ENCODE assay signal across 28 cellular contexts in genomic region chr9:86262436-86262835, GRCh38. TPM values are rescaled to one million over a fixed set of nuclear protein-coding genes. Genes with fewer than 3 reads are reported as not detected.
"Had no signal": no experiment of that assay in that cellular context is flagged by ENCODE, and none has a peak within 500 bp of the region (broad histone marks: within the 10 kb centered on the region; RNA-seq: fewer than 3 reads in every experiment).

No MANE protein-coding gene starts in this region.

- H3K4me1 ChIP-seq: testis had no signal

- H3K27me3 ChIP-seq: gastrocnemius medialis, testis had no signal

- H3K27ac ChIP-seq: gastrocnemius medialis, skin epidermis, testis, WERI-Rb-1 had no signal

- H3K4me3 Mint-ChIP-seq: activated T-cell treated with anti-CD3 and anti-CD28 coated beads, Interleukin-2, amount 50 U/mL, for 24 hours; naive thymus-derived CD4-positive, alpha-beta T cell; neural crest cell; T-helper 17 cell had no signal

- H3K9me3 Mint-ChIP-seq: activated naive CD4-positive, alpha-beta T cell treated with anti-CD3 and anti-CD28 coated beads, Interleukin-2, amount 50 U/mL, for 72 hours; activated T-cell treated with anti-CD3 and anti-CD28 coated beads, Interleukin-2, amount 50 U/mL, for 24 hours; neural crest cell had no signal

- DNase-seq: activated CD4-positive, alpha-beta T cell treated with anti-CD3 and anti-CD28 coated beads for 48 hours; activated CD4-positive, alpha-beta T cell treated with anti-CD3 and anti-CD28 coated beads, Interleukin-2, amount 50 U/mL, for 48 hours; activated CD8-positive, alpha-beta memory T cell treated with anti-CD3 and anti-CD28 coated beads for 24 hours; activated CD8-positive, alpha-beta memory T cell treated with anti-CD3 and anti-CD28 coated beads, Interleukin-2, amount 50 U/mL, for 48 hours; activated gamma-delta T cell treated with Interleukin-2 at 50 U/mL for 16 hours; activated T-cell treated with anti-CD3 and anti-CD28 coated beads, Interleukin-2, amount 50 U/mL, for 24 hours; effector CD8-positive, alpha-beta T cell; erythroblast; gastrocnemius medialis; hypothalamus; kidney glomerular epithelial cell; midbrain; naive thymus-derived CD4-positive, alpha-beta T cell; posterior cingulate gyrus; stimulated activated CD4-positive, alpha-beta T cell treated with anti-CD3 and anti-CD28 coated beads, Interleukin-12 subunit alpha, Interleukin-12 subunit beta, amount 100 ng/mL, for 4 hours; stimulated activated CD4-positive, alpha-beta T cell treated with anti-CD3 and anti-CD28 coated beads, Interleukin-4, amount 100 ng/mL, for 1 hour; stimulated activated naive CD8-positive, alpha-beta T cell treated with anti-CD3 and anti-CD28 coated beads, Interleukin-15, Interleukin-2, amounts not matched to agents 100 U/mL and 50 U/mL, for 24 hours; T-helper 17 cell; T1000; testis; trophoblast cell; WERI-Rb-1 had no signal

- H3K4me3 ChIP-seq: gastrocnemius medialis, skin epidermis, testis had no signal

- H3K9me3 ChIP-seq: gastrocnemius medialis, testis had no signal

- H3K27me3 Mint-ChIP-seq: activated T-cell treated with anti-CD3 and anti-CD28 coated beads, Interleukin-2, amount 50 U/mL, for 24 hours; naive thymus-derived CD4-positive, alpha-beta T cell; T-helper 17 cell had no signal

- H3K27ac Mint-ChIP-seq: activated naive CD4-positive, alpha-beta T cell treated with anti-CD3 and anti-CD28 coated beads, Interleukin-2, amount 50 U/mL, for 72 hours; activated T-cell treated with anti-CD3 and anti-CD28 coated beads, Interleukin-2, amount 50 U/mL, for 24 hours; T-helper 17 cell had no signal

- ATAC-seq: activated CD4-positive, CD25-positive, alpha-beta regulatory T cell treated with anti-CD3 and anti-CD28 coated beads, Interleukin-2, amount 50 U/mL, for 24 hours; activated naive CD4-positive, alpha-beta T cell treated with anti-CD3 and anti-CD28 coated beads, Interleukin-2, amount 50 U/mL, for 72 hours; gastrocnemius medialis; sciatic nerve; stimulated activated naive CD8-positive, alpha-beta T cell treated with anti-CD3 and anti-CD28 coated beads, Interleukin-15, Interleukin-2, amounts not matched to agents 100 U/mL and 50 U/mL, for 24 hours had no signal

RNA-seq across cellular contexts. Expression of gene C9orf153, which starts 3.0 kb away (rescaled TPM):
- total RNA-seq: dermis microvascular lymphatic vessel endothelial cell had no signal
- polyA plus RNA-seq: naive thymus-derived CD4-positive, alpha-beta T cell had no signal
